ENCODE assay signal across 8 cellular contexts in the genomic region with DNA sequence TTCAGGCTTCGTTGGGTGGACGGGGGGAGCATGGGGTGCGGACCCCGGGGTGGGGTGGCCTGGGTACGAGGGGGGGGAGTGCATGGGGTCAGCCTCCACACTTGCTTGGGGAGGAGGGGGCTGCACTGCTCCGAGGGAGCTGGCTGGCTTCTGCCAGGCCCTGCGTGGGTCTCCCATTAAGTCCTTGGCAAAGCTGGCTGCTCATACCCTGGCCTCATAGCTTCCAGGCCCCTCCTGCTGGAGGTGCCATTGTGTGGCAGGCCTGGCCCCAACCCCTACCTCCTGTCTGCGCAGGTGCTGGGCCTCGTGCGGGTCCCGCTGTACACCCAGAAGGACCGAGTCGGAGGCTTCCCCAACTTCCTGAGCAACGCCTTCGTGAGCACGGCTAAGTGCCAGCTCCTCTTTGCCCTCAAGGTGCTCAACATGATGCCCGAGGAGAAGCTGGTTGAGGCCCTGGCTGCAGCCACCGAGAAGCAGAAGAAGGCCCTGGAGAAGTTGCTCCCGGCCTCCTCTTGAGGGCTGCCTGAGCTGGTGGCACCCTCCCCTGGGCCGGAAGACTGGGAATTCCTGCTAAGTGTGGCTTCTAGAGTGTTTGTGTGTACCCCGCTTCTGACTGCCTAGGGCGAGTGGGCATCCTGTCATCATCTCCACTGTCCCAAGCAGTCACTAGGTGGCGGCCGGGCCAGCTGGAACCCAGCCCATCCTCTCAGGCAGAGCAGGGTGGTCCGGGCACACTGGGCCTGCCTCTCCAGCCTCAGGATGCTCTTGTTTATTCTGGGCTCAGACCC. TPM values are rescaled to one million over a fixed set of nuclear protein-coding genes. Genes with fewer than 3 reads are reported as not detected.
A peak's percentile ranks its signal among the peaks of the same experiment; 100 is the strongest.
DNase-seq lines count a peak whose midpoint lies in the region; ATAC-seq and TF ChIP-seq lines count a peak whose summit lies in the region.

No MANE protein-coding gene starts in this region.

- H3K4me1 Mint-ChIP-seq in activated naive CD4-positive, alpha-beta T cell treated with anti-CD3 and anti-CD28 coated beads for 36 hours (ENCODE audit: low read depth): peaks cover 14% of the 10 kb centered on the region

- H3K27ac Mint-ChIP-seq in activated naive CD4-positive, alpha-beta T cell treated with anti-CD3 and anti-CD28 coated beads for 36 hours: no peak overlapping the region

- peak overlapping the region; percentile 96 for H3K4me2 ChIP-seq in mammary epithelial cell (ENCODE audit: insufficient read depth, low read depth, low read length)

- H3K9ac ChIP-seq in mammary epithelial cell (ENCODE audit: insufficient read depth, low read length): no peak overlapping the region

- H3K4me3 ChIP-seq in mammary epithelial cell (replicated peaks in 1 of 3; ENCODE audit: insufficient read depth in 1 of 3, low read depth in 2 of 3, low read length in 3 of 3): peak overlapping the region; percentile 77 to 95 (median 91)
- peak overlapping the region; percentile 89 to 99 for H3K4me3 ChIP-seq in left lung
- H3K4me3 ChIP-seq in upper lobe of right lung: peak overlapping the region; percentile 87

- ATAC-seq in left lung (no peak), upper lobe of right lung (no peak), GM21786 (IDR thresholded peaks at IDR 0.05; ENCODE audit: unreplicated experiment) (no peak), GM19328 (IDR thresholded peaks at IDR 0.05; ENCODE audit: unreplicated experiment) (no peak)

- H3K9me3 Mint-ChIP-seq in activated naive CD4-positive, alpha-beta T cell treated with anti-CD3 and anti-CD28 coated beads for 36 hours: no peaks in the 10 kb centered on the region

- H3K9me3 ChIP-seq in mammary epithelial cell (replicated peaks; ENCODE audit: insufficient read depth, low read length) (no peaks in the 10 kb centered on the region), left lung (no peaks in the 10 kb centered on the region), upper lobe of right lung (no peaks in the 10 kb centered on the region)

- no TSS peak for BruUV-seq in mammary epithelial cell (replicated peaks; lab: Mats Ljungman, UMichigan)

- peaks cover 24% of the 10 kb centered on the region for H3K79me2 ChIP-seq in mammary epithelial cell (ENCODE audit: insufficient read depth, low read length)

- no peaks in the 10 kb centered on the region for H3K27me3 Mint-ChIP-seq in activated naive CD4-positive, alpha-beta T cell treated with anti-CD3 and anti-CD28 coated beads for 36 hours (ENCODE audit: low read depth)

- H3K27me3 ChIP-seq in mammary epithelial cell (ENCODE audit: insufficient read depth, low read length) (no peaks in the 10 kb centered on the region), left lung (no peaks in the 10 kb centered on the region), upper lobe of right lung (no peaks in the 10 kb centered on the region)

- no peak for DNase-seq in activated naive CD4-positive, alpha-beta T cell treated with anti-CD3 and anti-CD28 coated beads for 36 hours
- no peak for DNase-seq in activated naive CD4-positive, alpha-beta T cell (lab: John Stamatoyannopoulos, UW)
- DNase-seq in mammary epithelial cell (no peak), left lung (no peak), upper lobe of right lung (peak; percentile 68), NCI-H446 treated with DMSO at 0.1 percent for 48 hours (lab: John Stamatoyannopoulos, UW) (no peak)

- CTCF ChIA-PET in activated naive CD4-positive, alpha-beta T cell treated with anti-CD3 and anti-CD28 coated beads for 36 hours (lab: Charles Lee): no interaction called here
- CTCF ChIA-PET in mammary epithelial cell (lab: Charles Lee; ENCODE audit: low non-redundant PET): no interaction called here

- TF ChIP-seq CTCF in mammary epithelial cell (conservative IDR thresholded peaks at IDR 0.05 in 1 of 2, IDR thresholded peaks at IDR 0.05 in 1 of 2; ENCODE audit: extremely low read depth in 1 of 2, insufficient read depth in 1 of 2, low read depth in 1 of 2, low read length in 2 of 2) (peak in 1 of 2 donors; percentile 5), left lung (IDR thresholded peaks at IDR 0.05) (no peak), upper lobe of right lung (IDR thresholded peaks at IDR 0.05) (peak; percentile 6)

- peaks cover 8% of the 10 kb centered on the region for H3K36me3 Mint-ChIP-seq in activated naive CD4-positive, alpha-beta T cell treated with anti-CD3 and anti-CD28 coated beads for 36 hours (ENCODE audit: low read depth)

- 49% methylated on average over 18 of the region's 25 CpGs for WGBS in mammary epithelial cell (ENCODE audit: low coverage, missing lambda C conversion rate)

- dilution Hi-C loops in mammary epithelial cell (cut with HindIII; ENCODE audit: low sequenced_read_pairs): no loop called here

- in situ Hi-C loops in mammary epithelial cell (cut with MboI; ENCODE audit: low sequenced_read_pairs in 2 of 2): no loop called here

- H3K27ac ChIP-seq in mammary epithelial cell (ENCODE audit: insufficient read depth, low read depth, low read length) (no peak overlapping the region), left lung (peak overlapping the region in 1 of 2 donors; percentile 8), upper lobe of right lung (peak overlapping the region; percentile 42)

- peak overlapping the region; percentile 76 for H3K4me3 Mint-ChIP-seq in activated naive CD4-positive, alpha-beta T cell treated with anti-CD3 and anti-CD28 coated beads for 36 hours

- H3K4me1 ChIP-seq in mammary epithelial cell (ENCODE audit: insufficient read depth, low read length) (peaks cover 19% of the 10 kb centered on the region), left lung (peaks cover 12 to 37% of the 10 kb centered on the region in 2 donors), upper lobe of right lung (peaks cover 17% of the 10 kb centered on the region)

- intact Hi-C loops in activated naive CD4-positive, alpha-beta T cell treated with anti-CD3 and anti-CD28 coated beads for 36 hours (cut with micrococcal nuclease): loop anchor here (5.0 kb wide), 2 partner anchors 218 to 262 kb away; a partner anchor contains a TSS
- intact Hi-C loops in mammary epithelial cell (cut with micrococcal nuclease) (no loop called here), left lung (cut with DNase I) (no loop called here), upper lobe of right lung (cut with DNase I) (no loop called here)

- no peak overlapping the region for H2AFZ ChIP-seq in mammary epithelial cell (ENCODE audit: low read depth, low read length)

- H4K20me1 ChIP-seq in mammary epithelial cell (ENCODE audit: insufficient read depth, low read length): no peaks in the 10 kb centered on the region

- H3K36me3 ChIP-seq in mammary epithelial cell (ENCODE audit: insufficient read depth, low read length) (peaks cover 16% of the 10 kb centered on the region), left lung (peaks cover 0 to 58% of the 10 kb centered on the region in 2 donors), upper lobe of right lung (peaks cover 40% of the 10 kb centered on the region)

RNA-seq across cellular contexts. Expression of a gene that starts 1.5 kb away (rescaled TPM):
- 10 to 100 TPM; 20.0 to 20.7 TPM for total RNA-seq in activated naive CD4-positive, alpha-beta T cell treated with anti-CD3 and anti-CD28 coated beads for 36 hours
- total RNA-seq in mammary epithelial cell (10 to 100 TPM; 13.5 to 26.2 TPM), left lung (10 to 100 TPM; 26.6 to 53.1 TPM), upper lobe of right lung (24.0 TPM)
- 34.3 TPM for polyA plus RNA-seq in mammary epithelial cell
- polyA minus RNA-seq in mammary epithelial cell: 15.6 TPM

RNA-seq across cellular contexts. Expression of a gene that starts 39.2 kb away (rescaled TPM):
- 10 to 100 TPM in 1 of 2 experiments, 1 to 10 TPM in 1; 8.2 to 11.7 TPM for total RNA-seq in activated naive CD4-positive, alpha-beta T cell treated with anti-CD3 and anti-CD28 coated beads for 36 hours
- total RNA-seq in mammary epithelial cell (10 to 100 TPM; 14.5 to 24.3 TPM), left lung (10 to 100 TPM; 16.1 to 18.9 TPM), upper lobe of right lung (20.6 TPM)
- polyA plus RNA-seq in mammary epithelial cell: 9.4 TPM
- 13.3 TPM for polyA minus RNA-seq in mammary epithelial cell

RNA-seq across cellular contexts. Expression of a gene that starts 39.5 kb away (rescaled TPM):
- total RNA-seq in activated naive CD4-positive, alpha-beta T cell treated with anti-CD3 and anti-CD28 coated beads for 36 hours: under 1 TPM in 1 of 2 experiments, not detected in 1; 0.07 TPM
- under 1 TPM; 0.17 to 0.71 TPM for total RNA-seq in mammary epithelial cell
- 0.51 TPM for polyA plus RNA-seq in mammary epithelial cell
- not detected for polyA minus RNA-seq in mammary epithelial cell
- 1 to 10 TPM; 1.2 to 4.2 TPM for total RNA-seq in left lung
- total RNA-seq in upper lobe of right lung: 0.58 TPM
